In the genomic region with DNA sequence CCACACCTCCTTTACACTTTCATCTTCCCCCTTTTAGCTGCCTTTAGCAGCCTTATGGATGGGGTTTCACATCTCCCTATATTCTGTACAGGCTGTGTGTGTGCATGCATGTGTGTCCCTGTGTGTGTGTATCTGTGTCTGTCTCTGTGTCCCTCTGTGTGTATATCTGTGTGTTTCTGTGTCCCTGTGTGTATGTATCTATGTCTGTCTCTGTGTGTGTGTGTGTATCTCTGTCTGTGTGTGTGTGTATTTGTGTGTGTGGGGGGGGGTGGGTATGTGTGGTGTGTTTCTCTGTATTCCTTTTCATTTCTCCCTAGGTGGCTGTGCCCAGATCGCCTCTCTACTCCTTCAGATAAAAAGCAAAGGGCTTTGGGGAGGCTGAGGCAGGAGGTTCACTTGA, we compare ENCODE assay signal across 30 cellular contexts.
"Had no signal": no experiment of that assay in that cellular context is flagged by ENCODE, and none has a peak within 500 bp of the region (broad histone marks: within the 10 kb centered on the region; RNA-seq: fewer than 3 reads in every experiment).

No MANE protein-coding gene starts in this region.

- H3K4me3 Mint-ChIP-seq: activated CD4-positive, alpha-beta T cell treated with anti-CD3 and anti-CD28 coated beads, Interleukin-2, amount 10 ng/mL, durations not matched to agents 7 days and 5 days; activated CD8-positive, alpha-beta T cell treated with anti-CD3 and anti-CD28 coated beads for 36 hours; activated naive CD4-positive, alpha-beta T cell treated with anti-CD3 and anti-CD28 coated beads for 36 hours; activated naive CD4-positive, alpha-beta T cell treated with anti-CD3 and anti-CD28 coated beads, Interleukin-2, amount 50 U/mL, for 24 hours; activated naive CD8-positive, alpha-beta T cell treated with anti-CD3 and anti-CD28 coated beads for 36 hours; activated naive CD8-positive, alpha-beta T cell treated with anti-CD3 and anti-CD28 coated beads, Interleukin-2, amount 50 U/mL, for 24 hours; activated T-helper 1 cell treated with anti-CD3 and anti-CD28 coated beads, Interleukin-12 subunit alpha, Interleukin-12 subunit beta, Interleukin-2, Interleukin-4 antibody, amounts not matched to agents 30 ng/mL and 10 ng/mL and 1 ng/mL, durations not matched to agents 14 hours and 24 hours and 36 hours; effector memory CD8-positive, alpha-beta T cell had no signal

- H3K4me3 ChIP-seq: adrenal gland, body of pancreas, esophagus squamous epithelium, gastroesophageal sphincter had no signal

- H3K27ac ChIP-seq: adrenal gland, body of pancreas, esophagus squamous epithelium, gastroesophageal sphincter had no signal

- DNase-seq: activated CD4-positive, alpha-beta T cell treated with anti-CD3 and anti-CD28 coated beads for 4 hours; activated CD4-positive, alpha-beta T cell treated with anti-CD3 and anti-CD28 coated beads, Interleukin-2, amount 10 ng/mL, durations not matched to agents 7 days and 5 days; activated CD4-positive, alpha-beta T cell treated with anti-CD3 and anti-CD28 coated beads, Interleukin-2, amount 50 U/mL, for 48 hours; activated CD4-positive, CD25-positive, alpha-beta regulatory T cell; activated CD4-positive, CD25-positive, alpha-beta regulatory T cell treated with anti-CD3 and anti-CD28 coated beads, Interleukin-2, amount 50 U/mL, for 72 hours; activated CD8-positive, alpha-beta memory T cell treated with anti-CD3 and anti-CD28 coated beads for 24 hours; activated CD8-positive, alpha-beta T cell treated with anti-CD3 and anti-CD28 coated beads for 36 hours; activated effector memory CD4-positive, alpha-beta T cell treated with anti-CD3 and anti-CD28 coated beads, Interleukin-2, amount 50 U/mL, for 16 hours; activated naive CD4-positive, alpha-beta T cell treated with anti-CD3 and anti-CD28 coated beads for 36 hours; activated naive CD8-positive, alpha-beta T cell treated with anti-CD3 and anti-CD28 coated beads for 36 hours; activated naive CD8-positive, alpha-beta T cell treated with anti-CD3 and anti-CD28 coated beads, Interleukin-2, amount 50 U/mL, for 24 hours; activated T-cell treated with anti-CD3 and anti-CD28 coated beads, Interleukin-2, amount 50 U/mL, for 1 hour; activated T-cell treated with anti-CD3 and anti-CD28 coated beads, Interleukin-2, amount 50 U/mL, for 48 hours; adrenal gland; amygdala; aorta; body of pancreas; caudate nucleus; cortex of kidney; dermis blood vessel endothelial cell; effector CD4-positive, alpha-beta T cell; effector memory CD8-positive, alpha-beta T cell; erythroblast; esophagus squamous epithelium; foreskin melanocyte; T-helper 2 cell had no signal

- H3K9me3 Mint-ChIP-seq: activated CD8-positive, alpha-beta T cell treated with anti-CD3 and anti-CD28 coated beads for 36 hours; activated naive CD4-positive, alpha-beta T cell treated with anti-CD3 and anti-CD28 coated beads for 36 hours; activated naive CD4-positive, alpha-beta T cell treated with anti-CD3 and anti-CD28 coated beads, Interleukin-2, amount 50 U/mL, for 24 hours; activated T-helper 1 cell treated with anti-CD3 and anti-CD28 coated beads, Interleukin-12 subunit alpha, Interleukin-12 subunit beta, Interleukin-2, Interleukin-4 antibody, amounts not matched to agents 30 ng/mL and 10 ng/mL and 1 ng/mL, durations not matched to agents 14 hours and 24 hours and 36 hours; activated T-helper 2 cell treated with anti-CD3 and anti-CD28 coated beads, Interferon-gamma antibody, Interleukin-2, Interleukin-4, amounts not matched to agents 10 μg/mL and 5 μg/mL and 100 μg/mL, durations not matched to agents 14 hours and 24 hours and 36 hours; effector memory CD8-positive, alpha-beta T cell had no signal

- H3K9me3 ChIP-seq: adrenal gland, body of pancreas, esophagus squamous epithelium had no signal

- H3K27ac Mint-ChIP-seq: activated CD4-positive, alpha-beta T cell treated with anti-CD3 and anti-CD28 coated beads, Interleukin-2, amount 10 ng/mL, durations not matched to agents 7 days and 5 days; activated CD8-positive, alpha-beta T cell treated with anti-CD3 and anti-CD28 coated beads for 36 hours; activated naive CD4-positive, alpha-beta T cell treated with anti-CD3 and anti-CD28 coated beads for 36 hours; activated naive CD4-positive, alpha-beta T cell treated with anti-CD3 and anti-CD28 coated beads, Interleukin-2, amount 50 U/mL, for 24 hours; activated naive CD8-positive, alpha-beta T cell treated with anti-CD3 and anti-CD28 coated beads for 36 hours; activated naive CD8-positive, alpha-beta T cell treated with anti-CD3 and anti-CD28 coated beads, Interleukin-2, amount 50 U/mL, for 24 hours; activated T-helper 1 cell treated with anti-CD3 and anti-CD28 coated beads, Interleukin-12 subunit alpha, Interleukin-12 subunit beta, Interleukin-2, Interleukin-4 antibody, amounts not matched to agents 30 ng/mL and 10 ng/mL and 1 ng/mL, durations not matched to agents 14 hours and 24 hours and 36 hours; activated T-helper 2 cell treated with anti-CD3 and anti-CD28 coated beads, Interferon-gamma antibody, Interleukin-2, Interleukin-4, amounts not matched to agents 10 μg/mL and 5 μg/mL and 100 μg/mL, durations not matched to agents 14 hours and 24 hours and 36 hours; effector memory CD8-positive, alpha-beta T cell had no signal

- H3K27me3 ChIP-seq: body of pancreas had no signal

- H3K36me3 ChIP-seq: adrenal gland, esophagus squamous epithelium, gastroesophageal sphincter had no signal

- H3K36me3 Mint-ChIP-seq: activated naive CD4-positive, alpha-beta T cell treated with anti-CD3 and anti-CD28 coated beads, Interleukin-2, amount 50 U/mL, for 24 hours; activated naive CD8-positive, alpha-beta T cell treated with anti-CD3 and anti-CD28 coated beads for 36 hours had no signal

- H3K4me1 ChIP-seq: body of pancreas, gastroesophageal sphincter had no signal

- ATAC-seq: activated CD8-positive, alpha-beta T cell treated with anti-CD3 and anti-CD28 coated beads for 36 hours; activated naive CD8-positive, alpha-beta T cell treated with anti-CD3 and anti-CD28 coated beads, Interleukin-2, amount 50 U/mL, for 24 hours; body of pancreas; effector memory CD8-positive, alpha-beta T cell; gastroesophageal sphincter had no signal
